10 cellular contexts compared by ENCODE assay signal in the genomic region with DNA sequence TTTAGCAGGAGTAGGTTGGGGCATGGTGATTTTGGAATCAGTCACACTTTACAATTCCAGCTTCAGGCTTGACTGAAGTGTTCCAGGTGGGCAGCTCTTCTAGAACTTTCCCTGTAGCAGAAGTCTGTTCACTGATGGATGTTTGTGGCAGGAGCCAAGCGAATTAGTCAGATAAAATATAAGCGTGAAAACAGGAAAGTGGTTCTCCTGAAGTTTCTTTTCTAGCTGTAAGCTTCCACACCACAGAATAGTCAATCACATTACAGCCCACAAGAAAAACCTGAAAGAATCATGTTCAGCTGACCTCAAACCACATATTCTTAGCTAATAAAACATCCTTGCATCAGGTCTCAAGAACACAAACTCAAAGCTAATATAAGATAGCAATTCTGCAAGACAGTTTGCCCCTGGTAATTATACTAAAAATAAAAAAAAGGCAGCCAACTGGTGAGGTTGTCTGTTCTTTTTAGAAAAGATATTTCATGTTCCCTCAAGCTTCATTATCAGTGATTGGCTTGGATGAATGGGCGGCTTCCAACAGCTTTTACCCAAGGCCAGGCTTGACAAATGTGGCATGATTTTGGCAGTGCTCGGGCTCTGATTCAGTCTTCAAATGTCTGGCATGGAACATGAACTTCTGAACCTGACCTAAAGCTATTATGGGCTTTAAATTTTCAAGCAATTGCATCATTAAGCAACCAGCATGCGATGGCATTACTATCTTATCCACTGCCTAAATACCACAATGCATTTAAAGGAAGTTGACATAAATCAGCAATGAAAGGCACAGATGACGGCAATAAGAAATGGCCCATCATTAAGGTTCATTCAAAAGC.
DNase-seq lines count a peak whose midpoint lies in the region; TF ChIP-seq lines count a peak whose summit lies in the region.
"Had no signal": no experiment of that assay in that cellular context is flagged by ENCODE, and none has a peak within 500 bp of the region (broad histone marks: within the 10 kb centered on the region; RNA-seq: fewer than 3 reads in every experiment).

No MANE protein-coding gene starts in this region.

- no peaks in the 10 kb centered on the region for H3K9me3 Mint-ChIP-seq in nephron

- no peak overlapping the region for H3K4me3 Mint-ChIP-seq in nephron

- H3K4me3 ChIP-seq in BE2C (ENCODE audit: low read depth, low read length), result no peak overlapping the region
- no peak overlapping the region for H3K4me3 ChIP-seq in cardiac fibroblast (replicated peaks in 1 of 2; ENCODE audit: low read depth in 2 of 2, low read length in 2 of 2)
- no peak overlapping the region for H3K4me3 ChIP-seq in Peyer's patch

- TF ChIP-seq POLR2A in Peyer's patch (IDR thresholded peaks at IDR 0.05), result no peak

- H3K27me3 ChIP-seq in BE2C, result no peaks in the 10 kb centered on the region
- H3K27me3 ChIP-seq in Peyer's patch, result no peaks in the 10 kb centered on the region
- H3K27me3 ChIP-seq: neutrophil had no signal

- H3K27me3 Mint-ChIP-seq in nephron (ENCODE audit: low read depth), result no peaks in the 10 kb centered on the region

- H3K4me1 ChIP-seq in BE2C, result peaks cover 5% of the 10 kb centered on the region; the same call in 1 of the 2 replicates
- no peaks in the 10 kb centered on the region for H3K4me1 ChIP-seq in Peyer's patch

- peaks cover 62% of the 10 kb centered on the region for H3K4me1 Mint-ChIP-seq in nephron

- TF ChIP-seq CTCF in BE2C (IDR thresholded peaks at IDR 0.05; ENCODE audit: low read depth, low read length) (no peak), cardiac fibroblast (IDR thresholded peaks at IDR 0.05; ENCODE audit: low read depth, low read length) (no peak), nephron (IDR thresholded peaks at IDR 0.05; ENCODE audit: unreplicated experiment in 3 of 3) (no peak), Peyer's patch (IDR thresholded peaks at IDR 0.05) (no peak)

- no peaks in the 10 kb centered on the region for H3K36me3 Mint-ChIP-seq in nephron (ENCODE audit: low read depth)

- no peaks in the 10 kb centered on the region for H3K9me3 ChIP-seq in BE2C
- no peaks in the 10 kb centered on the region for H3K9me3 ChIP-seq in Peyer's patch
- H3K9me3 ChIP-seq: neutrophil had no signal

- H3K27ac Mint-ChIP-seq in nephron, result peak overlapping the region in 2 of 3 experiments; percentile 40 to 82

- peak; percentile 27 for DNase-seq in BE2C
- peak; percentile 77 for DNase-seq in NCI-H2227 (lab: John Stamatoyannopoulos, UW; ENCODE audit: unreplicated experiment)
- peak; percentile 91 to 98 for DNase-seq in cardiac fibroblast (ENCODE audit: low read depth in 2 of 2)
- DNase-seq in Peyer's patch, result no peak
- DNase-seq in cerebellar cortex (ENCODE audit: low spot score), result no peak
- no peak for DNase-seq in NCI-H1436 (lab: John Stamatoyannopoulos, UW)
- DNase-seq in mesenteric fat pad (ENCODE audit: low spot score), result no peak
- DNase-seq: DMS53 had no signal

- no peak overlapping the region for H3K27ac ChIP-seq in Peyer's patch
- H3K27ac ChIP-seq: neutrophil had no signal

- H3K36me3 ChIP-seq in BE2C, result no peaks in the 10 kb centered on the region
- H3K36me3 ChIP-seq in Peyer's patch, result no peaks in the 10 kb centered on the region
- H3K36me3 ChIP-seq: neutrophil had no signal

Comparison
In these comparisons a context has a peak if more than half of its experiments do, and no peak if none do; other contexts are left out.
1. DNase-seq: peak in BE2C (single experiment), NCI-H2227 (single experiment) and cardiac fibroblast (2 of 2); none in Peyer's patch (0 of 3), cerebellar cortex (single experiment), NCI-H1436 (single experiment) and mesenteric fat pad (single experiment).